18 cellular contexts compared by ENCODE assay signal in the genomic region with DNA sequence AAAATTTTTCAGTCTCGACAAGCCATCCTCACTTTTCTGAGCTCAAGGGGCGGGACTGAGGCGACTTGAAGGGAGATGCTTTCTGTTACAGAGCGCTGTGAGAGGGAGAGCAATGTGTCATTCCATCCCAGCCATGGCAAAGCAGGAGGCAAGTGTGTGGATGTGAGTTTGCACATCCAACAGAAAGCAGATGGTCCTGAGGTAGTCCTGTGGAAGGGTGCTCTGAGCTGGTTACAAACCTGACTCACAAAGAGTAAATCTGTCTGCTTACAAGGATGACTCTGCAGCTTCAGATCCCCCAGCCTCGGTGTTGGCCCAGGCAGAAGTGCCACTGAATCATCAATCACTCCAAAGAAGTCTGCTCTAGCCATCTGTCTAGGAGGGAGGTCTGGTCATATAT.
DNase-seq lines count a peak whose midpoint lies in the region; ATAC-seq lines count a peak whose summit lies in the region.
"Had no signal": no experiment of that assay in that cellular context is flagged by ENCODE, and none has a peak within 500 bp of the region (broad histone marks: within the 10 kb centered on the region; RNA-seq: fewer than 3 reads in every experiment).

No MANE protein-coding gene starts in this region.

- in situ Hi-C loops in Caki2 (cut with HindIII; ENCODE audit: low pct_unique_long_range_greater_than_20kb, low sequenced_read_pairs), result no loop called here

- intact Hi-C loops in posterior cingulate gyrus (cut with DNase I), result no loop called here

- ATAC-seq in HG02885 (IDR thresholded peaks at IDR 0.05; ENCODE audit: poor library complexity, unreplicated experiment), result no peak
- ATAC-seq: Right ventricle myocardium inferior had no signal

- DNase-seq in Caki2 (ENCODE audit: low read depth) (peak; percentile 33), NCI-H446 treated with DMSO at 0.1 percent for 48 hours (lab: John Stamatoyannopoulos, UW) (peak; percentile 86), anterior cingulate cortex (lab: John Stamatoyannopoulos, UW) (peak in 30 of 58 donors; percentile 1 to 68 (median 26)), posterior cingulate gyrus (peak in 7 of 10 donors; percentile 11 to 85 (median 38)), NCI-H187 (lab: John Stamatoyannopoulos, UW) (no peak)
- no peak for DNase-seq in stimulated activated naive CD4-positive, alpha-beta T cell (lab: John Stamatoyannopoulos, UW)
- DNase-seq: BE2C, GM23248, H9, HFFc6, KBM-7, MM.1S, NCI-H1048, NCI-H1417 treated with DMSO at 0.1 percent for 48 hours, NCI-H2081, NCI-H510A had no signal

Comparison
In these comparisons a context has a peak if more than half of its experiments do, and no peak if none do; other contexts are left out.
1. DNase-seq: peak in Caki2 (single experiment), NCI-H446 treated with DMSO at 0.1 percent for 48 hours (single experiment), anterior cingulate cortex (30 of 58) and posterior cingulate gyrus (7 of 10); none in NCI-H187 (0 of 2) and stimulated activated naive CD4-positive, alpha-beta T cell (0 of 6).